Comparison of ENCODE assay signal across 27 cellular contexts in genomic region chr3:119444590-119444989, GRCh38.
"Had no signal": no experiment of that assay in that cellular context is flagged by ENCODE, and none has a peak within 500 bp of the region (broad histone marks: within the 10 kb centered on the region; RNA-seq: fewer than 3 reads in every experiment).

No MANE protein-coding gene starts in this region.

- H3K27me3 Mint-ChIP-seq: activated CD8-positive, alpha-beta T cell treated with anti-CD3 and anti-CD28 coated beads for 36 hours; activated naive CD8-positive, alpha-beta T cell; central memory CD8-positive, alpha-beta T cell; dendritic cell treated with granulocyte-macrophage colony-stimulating factor and Interleukin-4, amounts not matched to agents 40 ng/mL and 50 ng/mL, for 4 days had no signal

- H3K27me3 ChIP-seq: brain microvascular endothelial cell, dorsolateral prefrontal cortex, gastrocnemius medialis, heart left ventricle had no signal

- H3K4me3 ChIP-seq: coronary artery, dorsolateral prefrontal cortex, gastrocnemius medialis, heart left ventricle had no signal

- H3K4me3 Mint-ChIP-seq: activated CD8-positive, alpha-beta T cell treated with anti-CD3 and anti-CD28 coated beads for 36 hours; activated naive CD8-positive, alpha-beta T cell; activated T-cell treated with anti-CD3 and anti-CD28 coated beads, Interleukin-2, amount 50 U/mL, for 72 hours; central memory CD8-positive, alpha-beta T cell; dendritic cell treated with granulocyte-macrophage colony-stimulating factor and Interleukin-4, amounts not matched to agents 40 ng/mL and 50 ng/mL, for 4 days; endodermal cell; WTC11 had no signal

- DNase-seq: activated CD4-positive, alpha-beta T cell treated with anti-CD3 and anti-CD28 coated beads for 1 hour; activated CD4-positive, alpha-beta T cell treated with anti-CD3 and anti-CD28 coated beads for 4 hours; activated CD8-positive, alpha-beta memory T cell treated with anti-CD3 and anti-CD28 coated beads for 24 hours; activated CD8-positive, alpha-beta T cell treated with anti-CD3 and anti-CD28 coated beads for 36 hours; activated gamma-delta T cell treated with Interleukin-2 at 50 U/mL for 16 hours; activated naive CD4-positive, alpha-beta T cell treated with anti-CD3 and anti-CD28 coated beads, Interleukin-2, amount 50 U/mL, for 16 hours; activated naive CD4-positive, alpha-beta T cell treated with Interleukin-2 at 50 U/mL for 16 hours; activated T-cell treated with anti-CD3 and anti-CD28 coated beads, Interleukin-2, amount 50 U/mL, for 72 hours; amniotic stem cell; anterior cingulate cortex; brain microvascular endothelial cell; dorsolateral prefrontal cortex; effector memory CD4-positive, alpha-beta T cell; endodermal cell; foreskin fibroblast; gastrocnemius medialis; glutamatergic neuron; heart left ventricle; T-helper 2 cell had no signal

- H3K4me1 ChIP-seq: gastrocnemius medialis, heart left ventricle had no signal

- H3K27ac ChIP-seq: brain microvascular endothelial cell, coronary artery, dorsolateral prefrontal cortex, gastrocnemius medialis, heart left ventricle had no signal

- H3K4me1 Mint-ChIP-seq: endodermal cell, WTC11 had no signal

- H3K27ac Mint-ChIP-seq: activated CD8-positive, alpha-beta T cell treated with anti-CD3 and anti-CD28 coated beads for 36 hours; activated naive CD8-positive, alpha-beta T cell; activated T-cell treated with anti-CD3 and anti-CD28 coated beads, Interleukin-2, amount 50 U/mL, for 72 hours; dendritic cell treated with granulocyte-macrophage colony-stimulating factor and Interleukin-4, amounts not matched to agents 40 ng/mL and 50 ng/mL, for 4 days; endodermal cell; WTC11 had no signal

- FAIRE-seq: astrocyte, bronchial epithelial cell had no signal

- H3K9me3 ChIP-seq: gastrocnemius medialis had no signal

- ATAC-seq: activated CD8-positive, alpha-beta T cell treated with anti-CD3 and anti-CD28 coated beads for 36 hours; esophagus mucosa; gastrocnemius medialis; heart left ventricle; WTC11 had no signal

- H3K9me3 Mint-ChIP-seq: activated CD8-positive, alpha-beta T cell treated with anti-CD3 and anti-CD28 coated beads for 36 hours; central memory CD8-positive, alpha-beta T cell; dendritic cell treated with granulocyte-macrophage colony-stimulating factor and Interleukin-4, amounts not matched to agents 40 ng/mL and 50 ng/mL, for 4 days; endodermal cell; WTC11 had no signal
